In the genomic region with DNA sequence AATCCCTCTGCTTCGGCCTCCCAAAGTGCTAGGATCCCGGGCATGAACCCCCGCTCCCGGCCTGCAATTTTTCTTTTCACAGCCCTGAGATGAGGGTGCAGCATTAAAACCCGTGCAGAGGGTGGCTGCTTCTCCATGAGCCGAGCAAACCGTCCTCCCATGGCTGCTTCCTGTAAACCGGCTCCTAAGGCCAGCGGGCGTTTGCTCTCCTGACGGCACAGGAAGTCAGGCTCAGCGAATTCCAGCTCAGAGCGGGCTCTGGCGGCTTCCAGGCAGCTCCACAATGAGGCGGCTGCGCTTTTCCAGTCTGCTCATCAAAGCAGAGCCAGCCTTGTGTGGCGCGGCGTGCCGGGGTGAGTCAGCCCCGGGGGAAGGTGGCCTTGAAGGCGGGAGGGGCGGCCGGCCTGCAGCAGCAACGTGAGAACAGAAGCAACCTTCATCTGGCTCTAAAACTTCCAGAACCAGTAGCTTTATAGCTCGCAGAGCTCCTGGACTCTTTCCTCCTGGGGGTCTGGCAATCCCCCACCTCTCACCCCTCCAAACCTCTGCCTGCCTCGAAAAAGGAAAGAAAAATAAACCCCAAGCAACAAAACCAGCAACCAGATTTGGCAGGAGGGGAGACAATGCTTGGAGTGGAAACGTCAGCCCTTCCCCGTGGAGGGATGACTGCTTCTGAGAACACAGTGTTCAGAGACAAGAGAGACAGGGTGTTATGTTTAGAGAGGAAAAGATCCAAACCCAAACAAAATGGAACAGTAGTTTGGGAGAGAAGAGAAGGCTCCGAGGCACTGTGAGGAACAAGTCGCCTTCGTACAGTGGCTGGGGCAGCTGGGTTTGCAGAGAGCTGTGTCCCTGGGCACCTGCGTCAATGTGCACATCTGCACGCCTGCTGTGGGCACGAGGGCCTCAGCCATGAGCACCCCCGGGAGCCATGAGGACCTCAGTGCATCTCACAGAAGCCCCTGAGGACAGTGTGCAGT, we compare ENCODE assay signal across 8 cellular contexts.
A peak's percentile ranks its signal among the peaks of the same experiment; 100 is the strongest.
DNase-seq lines count a peak whose midpoint lies in the region; ATAC-seq and TF ChIP-seq lines count a peak whose summit lies in the region.

No MANE protein-coding gene starts in this region.

- H3K9ac ChIP-seq in SU-DHL-6 (ENCODE audit: low read length), result peak overlapping the region; percentile 1; the same call in 1 of the 2 replicates
- H3K9ac ChIP-seq in adipocyte (ENCODE audit: low read length), result peak overlapping the region; percentile 92
- no peak overlapping the region for H3K9ac ChIP-seq in parathyroid adenoma

- H3F3A ChIP-seq in SU-DHL-6 (ENCODE audit: insufficient read depth), result no peaks in the 10 kb centered on the region

- DNase-seq in DMS79 treated with DMSO at 0.1 percent for 48 hours (lab: John Stamatoyannopoulos, UW) (peak; percentile 43), MG63 (peak; percentile 97), adipocyte (ENCODE audit: low read depth) (peak; percentile 98), cardiac septum (ENCODE audit: low spot score) (peak; percentile 97)

- peak overlapping the region; percentile 25; the same call in 1 of the 2 replicates for H3K4me3 ChIP-seq in MG63
- H3K4me3 ChIP-seq in SU-DHL-6 (ENCODE audit: insufficient read depth, low read length, poor library complexity, severe bottlenecking), result no peak overlapping the region
- peak overlapping the region; percentile 60 for H3K4me3 ChIP-seq in adipocyte (ENCODE audit: low read length)
- peak overlapping the region; percentile 22 for H3K4me3 ChIP-seq in parathyroid adenoma (ENCODE audit: low read depth, low read length)
- H3K4me3 ChIP-seq in thymus (ENCODE audit: low read length), result peak overlapping the region; percentile 35

- no peaks in the 10 kb centered on the region for H3K9me2 ChIP-seq in SU-DHL-6 (replicated peaks; ENCODE audit: insufficient read depth, low read length)

- peak overlapping the region; percentile 11 for H3K4me2 ChIP-seq in SU-DHL-6 (ENCODE audit: low read depth, low read length, poor library complexity, severe bottlenecking)
- H3K4me2 ChIP-seq in parathyroid adenoma (ENCODE audit: low read length), result peak overlapping the region; percentile 53

- no peak for TF ChIP-seq CTCF in SU-DHL-6 (IDR thresholded peaks at IDR 0.05; ENCODE audit: insufficient read depth, low read length, poor library complexity, severe bottlenecking)
- peak; percentile 50 for TF ChIP-seq CTCF in parathyroid adenoma (IDR thresholded peaks at IDR 0.05)

- intact Hi-C loops in cardiac septum (cut with DNase I), result no loop called here

- H3K79me2 ChIP-seq in SU-DHL-6 (ENCODE audit: insufficient read depth, low read length) (no peaks in the 10 kb centered on the region), parathyroid adenoma (no peaks in the 10 kb centered on the region)

- no peak for ATAC-seq in HG02981 (IDR thresholded peaks at IDR 0.05; ENCODE audit: unreplicated experiment)

- H3K36me3 ChIP-seq in MG63 (no peaks in the 10 kb centered on the region), SU-DHL-6 (ENCODE audit: low read length) (no peaks in the 10 kb centered on the region), adipocyte (ENCODE audit: control insufficient read depth, insufficient read depth, low read length, severe bottlenecking) (no peaks in the 10 kb centered on the region), parathyroid adenoma (ENCODE audit: control insufficient read depth, insufficient read depth, low read length) (no peaks in the 10 kb centered on the region), thymus (ENCODE audit: control insufficient read depth, insufficient read depth) (no peaks in the 10 kb centered on the region)

- H2AFZ ChIP-seq in SU-DHL-6 (ENCODE audit: low read depth, low read length, severe bottlenecking) (no peak overlapping the region), parathyroid adenoma (peak overlapping the region; percentile 87)

- H3K27me3 ChIP-seq in MG63 (no peaks in the 10 kb centered on the region), SU-DHL-6 (ENCODE audit: low read length) (no peaks in the 10 kb centered on the region), adipocyte (replicated peaks; ENCODE audit: control insufficient read depth, insufficient read depth, low read length) (no peaks in the 10 kb centered on the region), parathyroid adenoma (ENCODE audit: control insufficient read depth, insufficient read depth, low read length) (no peaks in the 10 kb centered on the region), thymus (ENCODE audit: control insufficient read depth, insufficient read depth) (no peaks in the 10 kb centered on the region)

- H3K27ac ChIP-seq in SU-DHL-6 (ENCODE audit: low read depth, low read length) (no peak overlapping the region), parathyroid adenoma (peak overlapping the region; percentile 89), thymus (ENCODE audit: low read depth) (peak overlapping the region; percentile 83)

- H3K9me3 ChIP-seq in MG63 (no peaks in the 10 kb centered on the region), SU-DHL-6 (ENCODE audit: insufficient read depth, low read length) (no peaks in the 10 kb centered on the region), adipocyte (ENCODE audit: control insufficient read depth, low read length) (no peaks in the 10 kb centered on the region), parathyroid adenoma (ENCODE audit: control insufficient read depth, low read length) (no peaks in the 10 kb centered on the region), thymus (ENCODE audit: control insufficient read depth) (no peaks in the 10 kb centered on the region)

- H3K4me1 ChIP-seq in adipocyte (ENCODE audit: control insufficient read depth, insufficient read depth, low read length), result peaks cover 48% of the 10 kb centered on the region
- peaks cover 28% of the 10 kb centered on the region for H3K4me1 ChIP-seq in parathyroid adenoma
- peaks cover 10% of the 10 kb centered on the region for H3K4me1 ChIP-seq in thymus (ENCODE audit: control insufficient read depth, insufficient read depth, low read length)

- no peaks in the 10 kb centered on the region for H4K20me1 ChIP-seq in SU-DHL-6 (ENCODE audit: low read depth, low read length)

- WGBS in thymus, result 18% methylated on average over 36 of the region's 36 CpGs

Comparison
In these comparisons a context has a peak if more than half of its experiments do, and no peak if none do; other contexts are left out.
1. DNase-seq: peak in every context shown above with its lines; median percentile 98 in adipocyte; 97 in MG63; 97 in cardiac septum; 43 in DMS79 treated with DMSO at 0.1 percent for 48 hours.